11 cellular contexts compared by ENCODE assay signal in the genomic region with DNA sequence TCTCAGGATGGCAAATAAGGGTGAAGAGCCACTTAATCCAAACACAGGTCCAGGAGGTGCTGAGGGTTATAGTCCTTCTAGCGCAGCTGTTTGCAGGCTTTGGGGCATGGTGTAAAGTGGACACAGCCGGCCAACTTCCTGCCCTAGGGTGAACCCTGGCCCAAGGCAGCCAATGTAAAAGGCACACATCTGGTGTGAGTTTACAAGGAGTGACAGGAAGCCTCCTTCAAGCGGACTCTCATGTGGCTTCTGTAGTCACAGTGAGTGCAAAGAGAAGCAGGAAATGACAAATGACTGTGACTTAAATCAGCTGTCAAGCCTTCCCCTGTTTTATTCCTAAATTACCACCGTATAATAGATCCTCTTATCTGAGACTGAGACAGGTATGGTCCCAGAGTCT.
A peak's percentile ranks its signal among the peaks of the same experiment; 100 is the strongest.
DNase-seq lines count a peak whose midpoint lies in the region; ATAC-seq and TF ChIP-seq lines count a peak whose summit lies in the region.
"Had no signal": no experiment of that assay in that cellular context is flagged by ENCODE, and none has a peak within 500 bp of the region (broad histone marks: within the 10 kb centered on the region; RNA-seq: fewer than 3 reads in every experiment).

No MANE protein-coding gene starts in this region.

- TF ChIP-seq CTCF in NB4 (IDR thresholded peaks at IDR 0.05; ENCODE audit: low read depth, low read length) (no peak), endothelial cell (IDR thresholded peaks at IDR 0.05; ENCODE audit: unreplicated experiment) (no peak), gastroesophageal sphincter (IDR thresholded peaks at IDR 0.05) (no peak), esophagus squamous epithelium (IDR thresholded peaks at IDR 0.05) (no peak)

- intact Hi-C loops in esophagus squamous epithelium (cut with DNase I): no loop called here

- no peaks in the 10 kb centered on the region for H3K36me3 Mint-ChIP-seq in endothelial cell (ENCODE audit: low read depth, unreplicated experiment)

- H3K9me3 ChIP-seq in BLaER1 (no peaks in the 10 kb centered on the region), gastroesophageal sphincter (no peaks in the 10 kb centered on the region), esophagus squamous epithelium (no peaks in the 10 kb centered on the region), trophoblast cell (ENCODE audit: insufficient read depth, low read depth, low read length) (peaks cover 2% of the 10 kb centered on the region)
- H3K9me3 ChIP-seq: thoracic aorta had no signal

- no peak overlapping the region for H2BK12ac ChIP-seq in trophoblast cell (ENCODE audit: low read length)

- H3K27ac ChIP-seq in BLaER1: no peak overlapping the region
- H3K27ac ChIP-seq in gastroesophageal sphincter: no peak overlapping the region
- no peak overlapping the region for H3K27ac ChIP-seq in esophagus squamous epithelium
- H3K27ac ChIP-seq in trophoblast cell (ENCODE audit: low read depth, low read length): no peak overlapping the region
- H3K27ac ChIP-seq: RWPE1, thoracic aorta had no signal

- H4K20me1 ChIP-seq in BLaER1: no peaks in the 10 kb centered on the region

- no peak overlapping the region for H4K91ac ChIP-seq in trophoblast cell (ENCODE audit: low read depth, low read length)

- no peak overlapping the region for H3K14ac ChIP-seq in trophoblast cell (ENCODE audit: low read length)

- H3K27me3 Mint-ChIP-seq in endothelial cell (ENCODE audit: unreplicated experiment): no peaks in the 10 kb centered on the region

- H2AK5ac ChIP-seq in trophoblast cell (ENCODE audit: low read length): no peak overlapping the region

- H3K79me2 ChIP-seq in trophoblast cell (ENCODE audit: control insufficient read depth, insufficient read depth, low read length, poor library complexity): no peaks in the 10 kb centered on the region

- H3K27me3 ChIP-seq in BLaER1 (no peaks in the 10 kb centered on the region), gastroesophageal sphincter (no peaks in the 10 kb centered on the region), esophagus squamous epithelium (no peaks in the 10 kb centered on the region), trophoblast cell (ENCODE audit: insufficient read depth, low read length) (no peaks in the 10 kb centered on the region)

- no peak overlapping the region for H2AFZ ChIP-seq in trophoblast cell (ENCODE audit: insufficient read depth, low read length, poor library complexity)

- H3K4me2 ChIP-seq in BLaER1 (peak overlapping the region; percentile 46), trophoblast cell (ENCODE audit: low read length) (no peak overlapping the region)

- no peak overlapping the region for H3K4ac ChIP-seq in trophoblast cell (ENCODE audit: low read depth, low read length)

- no peaks in the 10 kb centered on the region for H3K36me3 ChIP-seq in BLaER1
- no peaks in the 10 kb centered on the region for H3K36me3 ChIP-seq in gastroesophageal sphincter
- H3K36me3 ChIP-seq in esophagus squamous epithelium: no peaks in the 10 kb centered on the region
- no peaks in the 10 kb centered on the region for H3K36me3 ChIP-seq in trophoblast cell (ENCODE audit: control insufficient read depth in 1 of 2, insufficient read depth in 2 of 2, low read length in 2 of 2)
- H3K36me3 ChIP-seq: thoracic aorta had no signal

- WGBS in gastroesophageal sphincter (ENCODE audit: low coverage in 1 of 2), 2 donors: 17 to 63% methylated on average over 1 to 4 of the region's 4 CpGs
- 48% methylated on average over 3 to 4 of the region's 4 CpGs for WGBS in esophagus squamous epithelium, 2 donors
- WGBS in trophoblast cell (ENCODE audit: extremely low coverage, insufficient coverage, insufficient read length): no CpG with 5 or more reads among the region's 4 CpGs

- peaks cover 11% of the 10 kb centered on the region for H3K4me1 Mint-ChIP-seq in endothelial cell (ENCODE audit: unreplicated experiment)

- no peaks in the 10 kb centered on the region for H3K9me3 Mint-ChIP-seq in endothelial cell (ENCODE audit: unreplicated experiment)

- H3K18ac ChIP-seq in trophoblast cell (ENCODE audit: low read length): no peak overlapping the region

- no peak overlapping the region for H4K8ac ChIP-seq in trophoblast cell (ENCODE audit: low read depth, low read length)

- H3K27ac Mint-ChIP-seq in endothelial cell (ENCODE audit: unreplicated experiment): no peak overlapping the region

- H3K9ac ChIP-seq in BLaER1: no peak overlapping the region
- no peak overlapping the region for H3K9ac ChIP-seq in trophoblast cell (ENCODE audit: low read length)

- H3K23ac ChIP-seq in trophoblast cell (ENCODE audit: low read length): no peak overlapping the region

- H2BK5ac ChIP-seq in trophoblast cell (ENCODE audit: low read depth, low read length, poor library complexity): no peak overlapping the region

- TF ChIP-seq EP300 in gastroesophageal sphincter (IDR thresholded peaks at IDR 0.05): no peak

- no peak overlapping the region for H2BK120ac ChIP-seq in trophoblast cell (ENCODE audit: insufficient read depth, low read length, poor library complexity)

- H4K12ac ChIP-seq in trophoblast cell (ENCODE audit: low read depth, low read length): no peak overlapping the region

- H3K4me3 ChIP-seq in BLaER1 (no peak overlapping the region), NB4 (ENCODE audit: low read depth, low read length) (no peak overlapping the region), gastroesophageal sphincter (no peak overlapping the region), esophagus squamous epithelium (no peak overlapping the region), trophoblast cell (ENCODE audit: low read depth, low read length) (no peak overlapping the region)
- H3K4me3 ChIP-seq: thoracic aorta had no signal

- ATAC-seq in gastroesophageal sphincter: no peak

- peaks cover 10% of the 10 kb centered on the region for H3K4me1 ChIP-seq in BLaER1
- no peaks in the 10 kb centered on the region for H3K4me1 ChIP-seq in gastroesophageal sphincter
- H3K4me1 ChIP-seq in esophagus squamous epithelium: no peaks in the 10 kb centered on the region
- peaks cover 4% of the 10 kb centered on the region in 2 experiments for H3K4me1 ChIP-seq in trophoblast cell (ENCODE audit: control insufficient read depth in 1 of 2, insufficient read depth in 2 of 2, low read length in 2 of 2)

- no peak overlapping the region for H3K4me3 Mint-ChIP-seq in endothelial cell (ENCODE audit: unreplicated experiment)

- H3K79me1 ChIP-seq in trophoblast cell (ENCODE audit: low read length): no peaks in the 10 kb centered on the region

- TF ChIP-seq POLR2A in NB4 (IDR thresholded peaks at IDR 0.05; ENCODE audit: extremely low read depth, insufficient read length) (no peak), gastroesophageal sphincter (IDR thresholded peaks at IDR 0.05) (no peak), esophagus squamous epithelium (IDR thresholded peaks at IDR 0.05) (no peak)

- DNase-seq in ELR (ENCODE audit: low read depth) (peak; percentile 27), NB4 (ENCODE audit: low read depth) (peak; percentile 30), endothelial cell (ENCODE audit: low spot score) (peak; percentile 18), esophagus squamous epithelium (lab: John Stamatoyannopoulos, UW) (no peak), HuH-7 (ENCODE audit: low spot score) (no peak), trophoblast cell (no peak)
- DNase-seq: NCI-H1105 treated with DMSO at 0.1 percent for 48 hours had no signal

Comparison
In these comparisons a context has a peak if more than half of its experiments do, and no peak if none do; other contexts are left out.
1. DNase-seq: peak in ELR (single experiment), NB4 (single experiment) and endothelial cell (single experiment); none in esophagus squamous epithelium (single experiment), HuH-7 (single experiment) and trophoblast cell (0 of 2).